Comparison of ENCODE assay signal across 14 cellular contexts in genomic region chr12:87280356-87280755, GRCh38.
A peak's percentile ranks its signal among the peaks of the same experiment; 100 is the strongest.
DNase-seq lines count a peak whose midpoint lies in the region; ATAC-seq and TF ChIP-seq lines count a peak whose summit lies in the region.
"Had no signal": no experiment of that assay in that cellular context is flagged by ENCODE, and none has a peak within 500 bp of the region (broad histone marks: within the 10 kb centered on the region; RNA-seq: fewer than 3 reads in every experiment).

No MANE protein-coding gene starts in this region.

- H3K36me3 Mint-ChIP-seq in activated CD8-positive, alpha-beta T cell treated with anti-CD3 and anti-CD28 coated beads, Interleukin-2, amount 10 ng/mL, durations not matched to agents 7 days and 5 days (ENCODE audit: low read depth): no peaks in the 10 kb centered on the region

- no peak overlapping the region for H3K4me3 Mint-ChIP-seq in activated CD8-positive, alpha-beta T cell treated with anti-CD3 and anti-CD28 coated beads, Interleukin-2, amount 10 ng/mL, durations not matched to agents 7 days and 5 days
- H3K4me3 Mint-ChIP-seq: H9 had no signal

- 82% methylated on average over 2 of the region's 2 CpGs for WGBS in prostate gland
- 56 to 76% methylated on average over 2 of the region's 2 CpGs for WGBS in body of pancreas, 2 donors

- CTCF ChIA-PET in activated CD8-positive, alpha-beta T cell treated with anti-CD3 and anti-CD28 coated beads, Interleukin-2, amount 10 ng/mL, durations not matched to agents 7 days and 5 days (lab: Charles Lee): no interaction called here

- H3K4me3 ChIP-seq in prostate gland (no peak overlapping the region), body of pancreas (no peak overlapping the region)
- H3K4me3 ChIP-seq: thyroid gland had no signal

- H3K27me3 Mint-ChIP-seq in activated CD8-positive, alpha-beta T cell treated with anti-CD3 and anti-CD28 coated beads, Interleukin-2, amount 10 ng/mL, durations not matched to agents 7 days and 5 days (ENCODE audit: low read depth): no peaks in the 10 kb centered on the region

- intact Hi-C loops in prostate gland (cut with DNase I) (no loop called here), body of pancreas (cut with DNase I) (no loop called here)

- H3K36me3 ChIP-seq in prostate gland (no peaks in the 10 kb centered on the region), body of pancreas (replicated peaks in 1 of 2; ENCODE audit: insufficient read depth in 1 of 2, low read depth in 2 of 2) (no peaks in the 10 kb centered on the region)
- H3K36me3 ChIP-seq: thyroid gland had no signal

- peak; percentile 14 for DNase-seq in germinal center (ENCODE audit: low spot score)
- DNase-seq in NCI-H526 (lab: John Stamatoyannopoulos, UW): no peak
- no peak for DNase-seq in prostate gland (ENCODE audit: low spot score)
- DNase-seq in activated CD8-positive, alpha-beta T cell treated with anti-CD3 and anti-CD28 coated beads, Interleukin-2, amount 10 ng/mL, durations not matched to agents 7 days and 5 days: no peak
- DNase-seq in body of pancreas: no peak
- DNase-seq: DND-41; H9; NCI-H1436; stimulated activated CD4-positive, alpha-beta T cell treated with anti-CD3 and anti-CD28 coated beads, Interleukin-4, amount 100 ng/mL, for 24 hours; thyroid gland had no signal

- POLR2A ChIA-PET in activated CD8-positive, alpha-beta T cell treated with anti-CD3 and anti-CD28 coated beads, Interleukin-2, amount 10 ng/mL, durations not matched to agents 7 days and 5 days (lab: Charles Lee): no interaction called here

- no peaks in the 10 kb centered on the region for H3K4me1 ChIP-seq in prostate gland (replicated peaks)
- H3K4me1 ChIP-seq in body of pancreas: no peaks in the 10 kb centered on the region
- H3K4me1 ChIP-seq: thyroid gland had no signal

- H3K27me3 ChIP-seq in prostate gland (replicated peaks; ENCODE audit: insufficient read depth): no peaks in the 10 kb centered on the region
- no peaks in the 10 kb centered on the region for H3K27me3 ChIP-seq in body of pancreas
- H3K27me3 ChIP-seq: thyroid gland had no signal

- no peaks in the 10 kb centered on the region for H3K4me1 Mint-ChIP-seq in activated CD8-positive, alpha-beta T cell treated with anti-CD3 and anti-CD28 coated beads, Interleukin-2, amount 10 ng/mL, durations not matched to agents 7 days and 5 days (ENCODE audit: low read depth)

- H3K27ac Mint-ChIP-seq in activated CD8-positive, alpha-beta T cell treated with anti-CD3 and anti-CD28 coated beads, Interleukin-2, amount 10 ng/mL, durations not matched to agents 7 days and 5 days: no peak overlapping the region
- H3K27ac Mint-ChIP-seq: H9 had no signal

- TF ChIP-seq POLR2A in prostate gland (IDR thresholded peaks at IDR 0.05): no peak
- no peak for TF ChIP-seq POLR2A in body of pancreas (IDR thresholded peaks at IDR 0.05)

- peaks cover 5% of the 10 kb centered on the region for H3K9me3 Mint-ChIP-seq in activated CD8-positive, alpha-beta T cell treated with anti-CD3 and anti-CD28 coated beads, Interleukin-2, amount 10 ng/mL, durations not matched to agents 7 days and 5 days (ENCODE audit: insufficient read depth)

- H3K9me3 ChIP-seq in prostate gland (no peaks in the 10 kb centered on the region), body of pancreas (no peaks in the 10 kb centered on the region)
- H3K9me3 ChIP-seq: thyroid gland had no signal

- TF ChIP-seq CTCF in prostate gland (IDR thresholded peaks at IDR 0.05) (no peak), body of pancreas (IDR thresholded peaks at IDR 0.05) (no peak)

- ATAC-seq in GM19043 (IDR thresholded peaks at IDR 0.05; ENCODE audit: low read depth, unreplicated experiment) (peak; percentile 71), HG02610 (IDR thresholded peaks at IDR 0.05; ENCODE audit: unreplicated experiment) (peak; percentile 65), HG03442 (IDR thresholded peaks at IDR 0.05; ENCODE audit: unreplicated experiment) (peak; percentile 73), body of pancreas (no peak)
- ATAC-seq in activated CD8-positive, alpha-beta T cell treated with anti-CD3 and anti-CD28 coated beads, Interleukin-2, amount 10 ng/mL, durations not matched to agents 7 days and 5 days: no peak

- H3K27ac ChIP-seq in prostate gland (no peak overlapping the region), body of pancreas (no peak overlapping the region)
- H3K27ac ChIP-seq: epithelial cell of prostate, thyroid gland had no signal

Comparison
In these comparisons a context has a peak if more than half of its experiments do, and no peak if none do; other contexts are left out.
1. ATAC-seq: peak in GM19043 (single experiment), HG02610 (single experiment) and HG03442 (single experiment); none in activated CD8-positive, alpha-beta T cell treated with anti-CD3 and anti-CD28 coated beads, Interleukin-2, amount 10 ng/mL, durations not matched to agents 7 days and 5 days (single experiment) and body of pancreas (single experiment).